20 cellular contexts compared by ENCODE assay signal in the genomic region with DNA sequence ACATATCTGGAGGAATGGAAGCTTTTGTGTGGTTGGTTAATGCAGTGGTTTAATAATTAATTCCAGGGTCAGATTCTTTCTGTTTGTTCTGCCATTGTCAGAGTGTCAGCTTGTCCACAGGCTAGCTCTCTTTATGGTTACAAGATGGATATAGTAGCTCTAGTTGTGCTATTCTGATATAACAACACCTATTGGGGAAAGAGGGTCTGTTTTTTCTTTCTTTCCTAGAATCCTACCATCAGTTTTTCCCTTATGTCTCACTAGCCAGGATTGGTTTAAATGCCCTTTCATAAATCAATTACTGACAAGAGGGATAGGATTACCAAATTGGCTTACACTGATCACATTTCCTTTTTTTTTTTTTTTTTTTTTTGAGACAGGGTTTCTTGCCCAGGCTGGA. TPM values are rescaled to one million over a fixed set of nuclear protein-coding genes. Genes with fewer than 3 reads are reported as not detected.
DNase-seq lines count a peak whose midpoint lies in the region; ATAC-seq, FAIRE-seq and TF ChIP-seq lines count a peak whose summit lies in the region.
"Had no signal": no experiment of that assay in that cellular context is flagged by ENCODE, and none has a peak within 500 bp of the region (broad histone marks: within the 10 kb centered on the region; RNA-seq: fewer than 3 reads in every experiment).

No MANE protein-coding gene starts in this region.

- BruUV-seq in HepG2 (replicated peaks; lab: Mats Ljungman, UMichigan) = no TSS peak

- intact Hi-C loops in cardiac septum (cut with DNase I) = no loop called here
- intact Hi-C loops in HepG2 (cut with micrococcal nuclease; ENCODE audit: unreplicated experiment) = loop anchor here (2.0 kb wide), 1 partner anchor 28 kb away; the partner anchor contains the start of gene CNOT2
- intact Hi-C loops in CD8-positive, alpha-beta T cell (cut with DNase I, micrococcal nuclease) = no loop called here
- intact Hi-C loops in left ventricle myocardium superior (cut with micrococcal nuclease) = no loop called here

- H3K4me1 ChIP-seq in cardiac muscle cell (ENCODE audit: low read depth) (peaks cover 21% of the 10 kb centered on the region), HepG2 (ENCODE audit: insufficient read depth, low read length) (peaks cover 67% of the 10 kb centered on the region)
- peaks cover 11% of the 10 kb centered on the region for H3K4me1 ChIP-seq in CD8-positive, alpha-beta T cell (ENCODE audit: insufficient read depth, low read length)
- H3K4me1 ChIP-seq: colonic mucosa had no signal

- no peaks in the 10 kb centered on the region for H3K36me3 ChIP-seq in cardiac muscle cell
- H3K36me3 ChIP-seq in HepG2 (replicated peaks in 1 of 2; ENCODE audit: control insufficient read depth in 1 of 2, insufficient read depth in 2 of 2, low read length in 2 of 2) = no peaks in the 10 kb centered on the region
- no peaks in the 10 kb centered on the region for H3K36me3 ChIP-seq in CD8-positive, alpha-beta T cell (ENCODE audit: insufficient read depth, low read length)
- H3K36me3 ChIP-seq: colonic mucosa, uterus had no signal

- POLR2A ChIA-PET in HepG2 (lab: Yijun Ruan, JAX) = interaction anchor here (1.0 to 1.6 kb wide), 2 partner anchors 27 to 29 kb away, joined by 5 to 7 read pairs; partner anchors contain the start of gene CNOT2
- POLR2A ChIA-PET in CD8-positive, alpha-beta T cell (lab: Charles Lee) = interaction anchor here (0.6 kb wide), 1 partner anchor 17 kb away, joined by 3 read pairs; no protein-coding TSS in a partner anchor

- peaks cover 72% of the 10 kb centered on the region for H3K4me1 Mint-ChIP-seq in activated naive CD8-positive, alpha-beta T cell treated with anti-CD3 and anti-CD28 coated beads for 36 hours
- H3K4me1 Mint-ChIP-seq in CD8-positive, alpha-beta T cell (ENCODE audit: low read depth) = peaks cover 91% of the 10 kb centered on the region

- H3K4me3 Mint-ChIP-seq in activated naive CD8-positive, alpha-beta T cell treated with anti-CD3 and anti-CD28 coated beads for 36 hours = no peak overlapping the region
- no peak overlapping the region for H3K4me3 Mint-ChIP-seq in CD8-positive, alpha-beta T cell
- H3K4me3 Mint-ChIP-seq: activated CD8-positive, alpha-beta T cell treated with anti-CD3 and anti-CD28 coated beads, Interleukin-2, amount 10 ng/mL, durations not matched to agents 7 days and 5 days; activated T-helper 17 cell treated with anti-CD3 and anti-CD28 coated beads, Interleukin-2, amount 50 U/mL, for 72 hours; H9; memory B cell; natural killer cell treated with Interleukin-12 subunit alpha and Interleukin-12 subunit beta and Interleukin-15 and Interleukin-18, amount 100 ng/mL, for 72 hours had no signal

- peaks cover 56% of the 10 kb centered on the region for H3K36me3 Mint-ChIP-seq in activated naive CD8-positive, alpha-beta T cell treated with anti-CD3 and anti-CD28 coated beads for 36 hours
- peaks cover 17% of the 10 kb centered on the region for H3K36me3 Mint-ChIP-seq in CD8-positive, alpha-beta T cell
- H3K36me3 Mint-ChIP-seq: natural killer cell treated with Interleukin-12 subunit alpha and Interleukin-12 subunit beta and Interleukin-15 and Interleukin-18, amount 100 ng/mL, for 72 hours had no signal

- H3K27ac Mint-ChIP-seq in activated naive CD8-positive, alpha-beta T cell treated with anti-CD3 and anti-CD28 coated beads for 36 hours = no peak overlapping the region
- H3K27ac Mint-ChIP-seq in CD8-positive, alpha-beta T cell = no peak overlapping the region
- H3K27ac Mint-ChIP-seq: activated CD8-positive, alpha-beta T cell treated with anti-CD3 and anti-CD28 coated beads, Interleukin-2, amount 10 ng/mL, durations not matched to agents 7 days and 5 days; activated T-helper 17 cell treated with anti-CD3 and anti-CD28 coated beads, Interleukin-2, amount 50 U/mL, for 72 hours; memory B cell; natural killer cell treated with Interleukin-12 subunit alpha and Interleukin-12 subunit beta and Interleukin-15 and Interleukin-18, amount 100 ng/mL, for 72 hours had no signal

- H3K4me3 ChIP-seq in cardiac muscle cell (no peak overlapping the region), HepG2 (replicated peaks in 1 of 3; ENCODE audit: insufficient read depth in 1 of 3, low read depth in 2 of 3, low read length in 3 of 3) (peak overlapping the region in 1 of 3 experiments; percentile 31; a peak in 1 of 6 replicates)
- no peak overlapping the region for H3K4me3 ChIP-seq in CD8-positive, alpha-beta T cell (ENCODE audit: low read depth, low read length)
- H3K4me3 ChIP-seq: colonic mucosa, uterus had no signal

- DNase-seq in cardiac muscle cell (ENCODE audit: low read depth in 1 of 2, low spot score in 1 of 2) = no peak
- DNase-seq in cardiac septum (ENCODE audit: low spot score) = no peak
- DNase-seq in HepG2 (ENCODE audit: low spot score) = peak; percentile 72
- no peak for DNase-seq in activated naive CD8-positive, alpha-beta T cell treated with anti-CD3 and anti-CD28 coated beads for 36 hours
- no peak for DNase-seq in CD8-positive, alpha-beta T cell
- no peak for DNase-seq in GF-D8 (lab: John Stamatoyannopoulos, UW)
- DNase-seq in left ventricle myocardium superior = no peak
- DNase-seq: activated CD8-positive, alpha-beta T cell treated with anti-CD3 and anti-CD28 coated beads, Interleukin-2, amount 10 ng/mL, durations not matched to agents 7 days and 5 days; amygdala; colonic mucosa; GDM1; H9; NCI-H2107; T-helper 1 cell; uterus had no signal

- no peak for FAIRE-seq in HepG2 (lab: Jason Lieb, UNC)

- H3K27me3 Mint-ChIP-seq in activated naive CD8-positive, alpha-beta T cell treated with anti-CD3 and anti-CD28 coated beads for 36 hours = no peaks in the 10 kb centered on the region
- H3K27me3 Mint-ChIP-seq in CD8-positive, alpha-beta T cell (ENCODE audit: low read depth) = no peaks in the 10 kb centered on the region
- H3K27me3 Mint-ChIP-seq: activated T-helper 17 cell treated with anti-CD3 and anti-CD28 coated beads, Interleukin-2, amount 50 U/mL, for 72 hours; memory B cell; natural killer cell treated with Interleukin-12 subunit alpha and Interleukin-12 subunit beta and Interleukin-15 and Interleukin-18, amount 100 ng/mL, for 72 hours had no signal

- in situ Hi-C loops in HepG2 (cut with HindIII; ENCODE audit: extremely low pct_ligation_motif_present, low pct_unique_long_range_greater_than_20kb) = no loop called here

- no peak overlapping the region for H2AFZ ChIP-seq in HepG2 (ENCODE audit: low read length)

- no peak for TF ChIP-seq POLR2A in HepG2 (IDR thresholded peaks at IDR 0.05; ENCODE audit: insufficient read depth in 1 of 2, low read depth in 2 of 2, low read length in 2 of 2)

- TF ChIP-seq CTCF in cardiac muscle cell (IDR thresholded peaks at IDR 0.05; ENCODE audit: low read depth, low read length) = no peak
- TF ChIP-seq CTCF in HepG2 (CRISPR knock-in tag; IDR thresholded peaks at IDR 0.05) = no peak
- no peak for TF ChIP-seq CTCF in CD8-positive, alpha-beta T cell (IDR thresholded peaks at IDR 0.05)

- peaks cover 38% of the 10 kb centered on the region for H4K20me1 ChIP-seq in HepG2 (ENCODE audit: insufficient read depth, low read length)

- CTCF ChIA-PET in HepG2 (lab: Yijun Ruan, JAX; ENCODE audit: low intra/inter-chr PET ratio, low total read pairs) = no interaction called here
- CTCF ChIA-PET in CD8-positive, alpha-beta T cell (lab: Charles Lee) = no interaction called here

- no peaks in the 10 kb centered on the region for H3K27me3 ChIP-seq in cardiac muscle cell
- H3K27me3 ChIP-seq in HepG2 (ENCODE audit: control insufficient read depth in 1 of 2, insufficient read depth in 2 of 2, low read length in 2 of 2) = no peaks in the 10 kb centered on the region
- H3K27me3 ChIP-seq in CD8-positive, alpha-beta T cell (ENCODE audit: insufficient read depth, low read length) = no peaks in the 10 kb centered on the region
- H3K27me3 ChIP-seq: colonic mucosa, uterus had no signal

- TF ChIP-seq RAD21 in HepG2 (CRISPR knock-in tag; IDR thresholded peaks at IDR 0.05) = no peak

- H3K9me3 ChIP-seq in cardiac muscle cell (ENCODE audit: low read depth) (no peaks in the 10 kb centered on the region), HepG2 (ENCODE audit: low read length) (no peaks in the 10 kb centered on the region)
- H3K9me3 ChIP-seq in CD8-positive, alpha-beta T cell (ENCODE audit: low read length) = no peaks in the 10 kb centered on the region
- H3K9me3 ChIP-seq: colonic mucosa, uterus had no signal

- H3K79me2 ChIP-seq in HepG2 (ENCODE audit: insufficient read depth, low read length) = peaks cover 100% of the 10 kb centered on the region

- H3K27ac ChIP-seq in cardiac muscle cell (peak overlapping the region; percentile 26), HepG2 (ENCODE audit: extremely low read length, insufficient read depth, low read length) (peak overlapping the region; percentile 58)
- no peak overlapping the region for H3K27ac ChIP-seq in CD8-positive, alpha-beta T cell (ENCODE audit: low read depth, low read length)
- H3K27ac ChIP-seq: colonic mucosa, RWPE1, uterus had no signal

- no peak for TF ChIP-seq EP300 in HepG2 (IDR thresholded peaks at IDR 0.05; ENCODE audit: low read depth in 2 of 2, low read length in 2 of 2)
- TF ChIP-seq EP300 in HepG2 (CRISPR knock-in tag; IDR thresholded peaks at IDR 0.05; ENCODE audit: borderline replicate concordance) = no peak

- peaks cover 18% of the 10 kb centered on the region for H3K9me3 Mint-ChIP-seq in activated naive CD8-positive, alpha-beta T cell treated with anti-CD3 and anti-CD28 coated beads for 36 hours
- H3K9me3 Mint-ChIP-seq in CD8-positive, alpha-beta T cell = no peaks in the 10 kb centered on the region
- H3K9me3 Mint-ChIP-seq: activated T-helper 17 cell treated with anti-CD3 and anti-CD28 coated beads, Interleukin-2, amount 50 U/mL, for 72 hours; H9; memory B cell; natural killer cell treated with Interleukin-12 subunit alpha and Interleukin-12 subunit beta and Interleukin-15 and Interleukin-18, amount 100 ng/mL, for 72 hours had no signal

- peak overlapping the region; percentile 64 for H3K4me2 ChIP-seq in HepG2 (ENCODE audit: low read depth, low read length)

- peak; percentile 63 for ATAC-seq in SK-N-SH treated with all-trans-retinoic acid at 6 μM for 48 hours
- ATAC-seq in HepG2 = peak; percentile 98
- no peak for ATAC-seq in CD8-positive, alpha-beta T cell
- ATAC-seq in left ventricle myocardium superior = no peak
- ATAC-seq: activated CD8-positive, alpha-beta T cell treated with anti-CD3 and anti-CD28 coated beads, Interleukin-2, amount 10 ng/mL, durations not matched to agents 7 days and 5 days; activated T-helper 17 cell treated with anti-CD3 and anti-CD28 coated beads, Interleukin-2, amount 50 U/mL, for 72 hours; natural killer cell treated with Interleukin-12 subunit alpha and Interleukin-12 subunit beta and Interleukin-15 and Interleukin-18, amount 100 ng/mL, for 72 hours had no signal

- no peak overlapping the region for H3K9ac ChIP-seq in HepG2 (ENCODE audit: insufficient read depth, low read depth, low read length)

RNA-seq across cellular contexts. Expression of gene CNOT2, which starts 27.8 kb away (rescaled TPM):
- 88.2 and 113 TPM in 2 replicates for total RNA-seq in cardiac muscle cell
- polyA plus RNA-seq in cardiac muscle cell = 77.6 and 98.8 TPM in 2 replicates
- total RNA-seq in cardiac septum = 44.0 TPM
- 76.6 and 82.7 TPM in 2 replicates for total RNA-seq in HepG2 (2016; rRNA removed; fragmentation: Illumina TruSeq; extraction: Trizol)
- total RNA-seq in HepG2 (2016; cell fraction: cytosol; rRNA removed; fragmentation: Illumina TruSeq; extraction: Trizol; ENCODE audit: low read depth) = 68.2 and 72.3 TPM in 2 replicates
- 73.9 and 86.8 TPM in 2 replicates for total RNA-seq in HepG2 (2016; cell fraction: insoluble cytoplasmic fraction; rRNA removed; fragmentation: Illumina TruSeq; extraction: Trizol)
- total RNA-seq in HepG2 (2016; cell fraction: membrane; rRNA removed; fragmentation: Illumina TruSeq; extraction: Trizol) = 53.9 and 58.2 TPM in 2 replicates
- 158 and 184 TPM in 2 replicates for total RNA-seq in HepG2 (2016; cell fraction: nucleus; rRNA removed; fragmentation: Illumina TruSeq; extraction: Trizol)
- 51.3 and 54.5 TPM in 2 replicates for polyA plus RNA-seq in HepG2 (2011; rRNA removed)
- polyA plus RNA-seq in HepG2 (2011; cell fraction: cytosol; rRNA removed) = 34.0 and 55.3 TPM in 2 replicates
- 73.3 and 75.6 TPM in 2 replicates for polyA plus RNA-seq in HepG2 (2011; cell fraction: nucleus; rRNA removed)
- 37.1 and 45.5 TPM in 2 replicates for polyA plus RNA-seq in HepG2 (2012)
- polyA plus RNA-seq in HepG2 (2016; cell fraction: cytosol; fragmentation: Illumina TruSeq; extraction: Trizol; ENCODE audit: low read depth) = 6.4 and 7.3 TPM in 2 replicates
- 72.4 and 73.7 TPM in 2 replicates for polyA plus RNA-seq in HepG2 (2016; cell fraction: insoluble cytoplasmic fraction; fragmentation: Illumina TruSeq; extraction: Trizol; ENCODE audit: low read depth)
- 14.7 and 15.8 TPM in 2 replicates for polyA plus RNA-seq in HepG2 (2016; cell fraction: membrane; fragmentation: Illumina TruSeq; extraction: Trizol; ENCODE audit: low read depth)
- polyA plus RNA-seq in HepG2 (2016; cell fraction: nucleus; fragmentation: Illumina TruSeq; extraction: Trizol; ENCODE audit: insufficient read depth, low read depth) = 59.6 and 63.3 TPM in 2 replicates
- polyA minus RNA-seq in HepG2 (2011; rRNA and poly(A)+ RNA removed; ENCODE audit: low replicate concordance) = 68.0 and 94.3 TPM in 2 replicates
- 42.0 and 45.0 TPM in 2 replicates for polyA minus RNA-seq in HepG2 (2011; cell fraction: cytosol; rRNA and poly(A)+ RNA removed)
- polyA minus RNA-seq in HepG2 (2011; cell fraction: nucleus; rRNA and poly(A)+ RNA removed) = 432 and 509 TPM in 2 replicates
- total RNA-seq in activated naive CD8-positive, alpha-beta T cell treated with anti-CD3 and anti-CD28 coated beads for 36 hours = 10 to 100 TPM; 61.1 to 69.7 TPM
- 100 to 1,000 TPM; 154 to 158 TPM for total RNA-seq in CD8-positive, alpha-beta T cell
- total RNA-seq in left ventricle myocardium superior = 36.9 TPM

Comparison
In these comparisons a context has a peak if more than half of its experiments do, and no peak if none do; other contexts are left out.
1. ATAC-seq: peak in SK-N-SH treated with all-trans-retinoic acid at 6 μM for 48 hours (single experiment) and HepG2 (single experiment); none in CD8-positive, alpha-beta T cell (single experiment) and left ventricle myocardium superior (single experiment).